In genomic region chr10:76779821-76780281, GRCh38 we compare ENCODE assay signal across 26 cellular contexts.
A peak's percentile ranks its signal among the peaks of the same experiment; 100 is the strongest.
DNase-seq lines count a peak whose midpoint lies in the region; FAIRE-seq and TF ChIP-seq lines count a peak whose summit lies in the region.
"Had no signal": no experiment of that assay in that cellular context is flagged by ENCODE, and none has a peak within 500 bp of the region (broad histone marks: within the 10 kb centered on the region; RNA-seq: fewer than 3 reads in every experiment).

No MANE protein-coding gene starts in this region.

- H2BK20ac ChIP-seq in H1 (ENCODE audit: low read length), result peak overlapping the region; percentile 17

- H3K79me2 ChIP-seq in H1 (ENCODE audit: control insufficient read depth in 1 of 2, insufficient read depth in 2 of 2, low read length in 2 of 2), result no peaks in the 10 kb centered on the region

- H3K4me1 Mint-ChIP-seq in nephron, result peaks cover 10% of the 10 kb centered on the region
- peaks cover 12% of the 10 kb centered on the region for H3K4me1 Mint-ChIP-seq in type B pancreatic cell (ENCODE audit: unreplicated experiment)
- H3K4me1 Mint-ChIP-seq: activated CD4-positive, alpha-beta T cell treated with anti-CD3 and anti-CD28 coated beads for 36 hours; CD14-positive monocyte had no signal

- no peak for TF ChIP-seq CTCF in H1 (IDR thresholded peaks at IDR 0.05; ENCODE audit: control extremely low read depth in 1 of 3, insufficient read depth in 1 of 3, low read depth in 1 of 3, low read length in 3 of 3)
- TF ChIP-seq CTCF in nephron (IDR thresholded peaks at IDR 0.05; ENCODE audit: unreplicated experiment in 3 of 3), result no peak
- no peak for TF ChIP-seq CTCF in type B pancreatic cell (conservative IDR thresholded peaks at IDR 0.05)

- CTCF ChIA-PET in H1 (lab: Charles Lee; ENCODE audit: partially characterized antibody), result interaction anchor here (0.6 kb wide), 2 partner anchors 113 to 437 kb away, joined by 3 read pairs; no protein-coding TSS in a partner anchor

- peak overlapping the region; percentile 93 for H2BK120ac ChIP-seq in H1 (replicated peaks; ENCODE audit: low read depth, low read length)

- DNase-seq in H1 (ENCODE audit: low read depth in 1 of 2, low spot score in 2 of 2), result peak in 1 of 2 experiments; percentile 50
- no peak for DNase-seq in type B pancreatic cell (ENCODE audit: extremely low spot score, unreplicated experiment)
- DNase-seq in NCI-H1105 treated with DMSO at 0.1 percent for 48 hours (lab: John Stamatoyannopoulos, UW), result no peak
- no peak for DNase-seq in posterior vena cava (ENCODE audit: low spot score)
- DNase-seq in H54 (ENCODE audit: insufficient read length, low spot score), result no peak
- DNase-seq: activated CD4-positive, alpha-beta T cell treated with anti-CD3 and anti-CD28 coated beads for 36 hours; activated naive CD4-positive, alpha-beta T cell treated with Interleukin-2 at 50 U/mL for 16 hours; activated T-cell treated with anti-CD3 and anti-CD28 coated beads, Interleukin-2, amount 50 U/mL, for 48 hours; colonic mucosa; hippocampal formation; Karpas-422; lower lobe of right lung; NCI-H1694 treated with DMSO at 0.1 percent for 48 hours; NCI-H526; stimulated activated CD4-positive, alpha-beta T cell treated with anti-CD3 and anti-CD28 coated beads, Interleukin-12 subunit alpha, Interleukin-12 subunit beta, amount 100 ng/mL, for 4 hours; stimulated activated CD4-positive, alpha-beta T cell treated with anti-CD3 and anti-CD28 coated beads, Interleukin-4, amount 100 ng/mL, for 4 hours; stimulated activated naive CD4-positive, alpha-beta T cell had no signal

- H3K36me3 Mint-ChIP-seq in nephron (ENCODE audit: low read depth), result no peaks in the 10 kb centered on the region
- no peaks in the 10 kb centered on the region for H3K36me3 Mint-ChIP-seq in type B pancreatic cell
- H3K36me3 Mint-ChIP-seq: CD14-positive monocyte had no signal

- H3K4me1 ChIP-seq in HUES6 (ENCODE audit: control insufficient read depth, insufficient read depth, low read length) (peaks cover 21% of the 10 kb centered on the region), H1 (replicated peaks in 1 of 4; ENCODE audit: control insufficient read depth in 3 of 4, insufficient read depth in 4 of 4, low read length in 3 of 4) (peaks cover 0 to 17% (median 9%) of the 10 kb centered on the region in 4 experiments; a peak in 4 of 7 replicates)
- H3K4me1 ChIP-seq: breast epithelium, colonic mucosa, lower lobe of right lung had no signal

- no peak overlapping the region for H3K27ac ChIP-seq in HUES6 (ENCODE audit: low read depth, low read length)
- peak overlapping the region; percentile 83 for H3K27ac ChIP-seq in H1 (ENCODE audit: low read depth, low read length)
- H3K27ac ChIP-seq: breast epithelium, colonic mucosa, lower lobe of right lung, right atrium auricular region had no signal

- H3K4me2 ChIP-seq in H1 (ENCODE audit: insufficient read depth in 1 of 2, low read depth in 2 of 2, low read length in 2 of 2), result peak overlapping the region; percentile 56 to 67

- H4K20me1 ChIP-seq in H1 (replicated peaks in 1 of 2; ENCODE audit: control insufficient read depth in 1 of 2, insufficient read depth in 2 of 2, low read length in 2 of 2), result no peaks in the 10 kb centered on the region

- H3K4me3 ChIP-seq in HUES6 (ENCODE audit: low read depth, low read length) (peak overlapping the region; percentile 7; the same call in 1 of the 2 replicates), H1 (ENCODE audit: extremely low read depth in 1 of 4, insufficient read depth in 2 of 4, low read depth in 3 of 4, low read length in 4 of 4) (peak overlapping the region in 3 of 4 experiments; percentile 16 to 49 (median 19); a peak in 6 of 8 replicates)
- H3K4me3 ChIP-seq: breast epithelium, colonic mucosa, esophagus muscularis mucosa, lower lobe of right lung, right atrium auricular region had no signal

- intact Hi-C loops in posterior vena cava (cut with DNase I), result no loop called here

- H4K8ac ChIP-seq in H1 (ENCODE audit: extremely low read depth, insufficient read depth, low read length), result no peak overlapping the region

- no peak for TF ChIP-seq RAD21 in H1 (IDR thresholded peaks at IDR 0.05 in 1 of 2, conservative IDR thresholded peaks at IDR 0.05 in 1 of 2; ENCODE audit: low read depth in 2 of 2, low read length in 2 of 2)

- H3K23ac ChIP-seq in H1 (ENCODE audit: insufficient read length), result no peak overlapping the region

- TF ChIP-seq POLR2A in H1 (IDR thresholded peaks at IDR 0.05; ENCODE audit: control extremely low read depth in 1 of 2, low read depth in 2 of 2, low read length in 2 of 2) (no peak; a peak in 1 of 3 replicates), H54 (IDR thresholded peaks at IDR 0.05; ENCODE audit: low read depth, low read length) (no peak)

- H3K56ac ChIP-seq in H1 (replicated peaks; ENCODE audit: insufficient read length, low read depth, low read length), result no peak overlapping the region

- H3K23me2 ChIP-seq in H1 (ENCODE audit: low read depth, low read length), result 0 out of 2 replicates have a peak, but pooled peaks cover 1% of the 10 kb centered on the region

- H3K18ac ChIP-seq in H1 (ENCODE audit: extremely low read depth, low read length), result peak overlapping the region; percentile 86; the same call in 1 of the 2 replicates

- no peak overlapping the region for H3K14ac ChIP-seq in H1 (ENCODE audit: insufficient read length)

- POLR2A ChIA-PET in H1 (lab: Charles Lee; ENCODE audit: partially characterized antibody), result interaction anchor here (1.3 kb wide), 1 partner anchor 9 kb away, joined by 3 read pairs; no protein-coding TSS in a partner anchor

- 23% methylated on average over 5 of the region's 6 CpGs; no CpG with 5 or more reads in 1 of the 2 experiments for WGBS in H1 (ENCODE audit: extremely low coverage in 1 of 2, insufficient coverage in 1 of 2, insufficient read length in 1 of 2, insufficient replicate concordance in 2 of 2, low coverage in 1 of 2, low lambda C conversion rate in 2 of 2, missing lambda C conversion rate in 1 of 2), 2 experiments

- H3K9me3 Mint-ChIP-seq in nephron (peaks cover 9% of the 10 kb centered on the region), type B pancreatic cell (no peaks in the 10 kb centered on the region)

- H2BK12ac ChIP-seq in H1 (ENCODE audit: low read depth, low read length), result peak overlapping the region; percentile 51

- no peak overlapping the region for H3K4ac ChIP-seq in H1 (replicated peaks; ENCODE audit: insufficient read length, low read depth, low read length)

- H3K4me3 Mint-ChIP-seq in nephron, result no peak overlapping the region
- H3K4me3 Mint-ChIP-seq in type B pancreatic cell, result peak overlapping the region; percentile 16
- H3K4me3 Mint-ChIP-seq: activated CD4-positive, alpha-beta T cell treated with anti-CD3 and anti-CD28 coated beads for 36 hours; CD14-positive monocyte; T-helper 1 cell treated with Interleukin-12 subunit alpha and Interleukin-12 subunit beta and Interleukin-4 antibody, amounts not matched to agents 30 μg/mL and 1 μg/mL, for 36 hours had no signal

- H2BK5ac ChIP-seq in H1 (ENCODE audit: low read depth, low read length), result peak overlapping the region; percentile 55

- no peak overlapping the region for H2AK5ac ChIP-seq in H1 (ENCODE audit: low read depth, low read length)

- H3K9ac ChIP-seq in HUES6 (ENCODE audit: low read length), result no peak overlapping the region
- peak overlapping the region in 2 of 4 experiments; percentile 31; a peak in 3 of 7 replicates for H3K9ac ChIP-seq in H1 (replicated peaks in 1 of 4; ENCODE audit: extremely low read depth in 1 of 4, low read depth in 3 of 4, low read length in 3 of 4)

- H3K36me3 ChIP-seq in HUES6 (ENCODE audit: control insufficient read depth, insufficient read depth, low read length) (no peaks in the 10 kb centered on the region), H1 (ENCODE audit: control insufficient read depth in 2 of 4, insufficient read depth in 4 of 4, low read length in 3 of 4) (peaks cover 0 to 4% (median 0%) of the 10 kb centered on the region in 4 experiments; a peak in 2 of 8 replicates)
- H3K36me3 ChIP-seq: breast epithelium, colonic mucosa, esophagus muscularis mucosa, lower lobe of right lung, right atrium auricular region had no signal

- no peak overlapping the region for H2BK15ac ChIP-seq in H1 (ENCODE audit: low read length)

- no peak for FAIRE-seq in H1 (lab: Jason Lieb, UNC)
- FAIRE-seq in H54 (lab: Jason Lieb, UNC), result no peak
- FAIRE-seq: frontal cortex, HTR-8/SVneo had no signal

- H3K27ac Mint-ChIP-seq in nephron (peak overlapping the region in 2 of 3 experiments; percentile 19 to 53), type B pancreatic cell (no peak overlapping the region)
- H3K27ac Mint-ChIP-seq: activated CD4-positive, alpha-beta T cell treated with anti-CD3 and anti-CD28 coated beads for 36 hours; CD14-positive monocyte; T-helper 1 cell treated with Interleukin-12 subunit alpha and Interleukin-12 subunit beta and Interleukin-4 antibody, amounts not matched to agents 30 μg/mL and 1 μg/mL, for 36 hours had no signal

- H3K27me3 ChIP-seq in HUES6 (ENCODE audit: control insufficient read depth, insufficient read depth, low read length) (no peaks in the 10 kb centered on the region), H1 (replicated peaks in 1 of 4; ENCODE audit: control insufficient read depth in 3 of 4, extremely low read depth in 1 of 4, insufficient read depth in 3 of 4, low read length in 3 of 4) (no peaks in the 10 kb centered on the region)
- H3K27me3 ChIP-seq: breast epithelium, colonic mucosa, esophagus muscularis mucosa, right atrium auricular region had no signal

- H3K27me3 Mint-ChIP-seq in nephron (ENCODE audit: low read depth) (peaks cover 4% of the 10 kb centered on the region), type B pancreatic cell (peaks cover 16% of the 10 kb centered on the region)
- H3K27me3 Mint-ChIP-seq: activated CD4-positive, alpha-beta T cell treated with anti-CD3 and anti-CD28 coated beads for 36 hours had no signal

- H3K79me1 ChIP-seq in H1 (ENCODE audit: low read depth, low read length), result no peaks in the 10 kb centered on the region

- TF ChIP-seq EP300 in H1 (IDR thresholded peaks at IDR 0.05; ENCODE audit: borderline replicate concordance in 1 of 2, low read depth in 2 of 2, low read length in 2 of 2), result no peak

- peak overlapping the region; percentile 89 for H4K5ac ChIP-seq in H1 (ENCODE audit: insufficient read length, low read depth, low read length)

- H2AFZ ChIP-seq in H1 (ENCODE audit: low read length), result peak overlapping the region; percentile 55

- peak overlapping the region; percentile 58 for H4K91ac ChIP-seq in H1 (replicated peaks; ENCODE audit: insufficient read length, low read length)

- peaks cover 4% of the 10 kb centered on the region; the same call in 1 of the 2 replicates for H3K9me3 ChIP-seq in HUES6 (ENCODE audit: control insufficient read depth, insufficient read depth, low read depth, low read length)
- H3K9me3 ChIP-seq in H1 (ENCODE audit: insufficient read depth in 2 of 2, low read depth in 1 of 2, low read length in 1 of 2), result no peaks in the 10 kb centered on the region; a peak in 1 of 4 replicates
- H3K9me3 ChIP-seq: colonic mucosa, esophagus muscularis mucosa, right atrium auricular region had no signal

TF ChIP-seq in H1, 55 proteins besides CTCF, POLR2A, EP300 and RAD21 (continues in another document):
- 0 out of 2 replicates have a peak, but pooled peaks have one; percentile 22 for TF ChIP-seq TAF1 (IDR thresholded peaks at IDR 0.05; ENCODE audit: low read depth, low read length)
- TF ChIP-seq MAFK (IDR thresholded peaks at IDR 0.05; ENCODE audit: low read depth, low read length), result no peak
